1 cellular context compared by ENCODE assay signal in the genomic region with DNA sequence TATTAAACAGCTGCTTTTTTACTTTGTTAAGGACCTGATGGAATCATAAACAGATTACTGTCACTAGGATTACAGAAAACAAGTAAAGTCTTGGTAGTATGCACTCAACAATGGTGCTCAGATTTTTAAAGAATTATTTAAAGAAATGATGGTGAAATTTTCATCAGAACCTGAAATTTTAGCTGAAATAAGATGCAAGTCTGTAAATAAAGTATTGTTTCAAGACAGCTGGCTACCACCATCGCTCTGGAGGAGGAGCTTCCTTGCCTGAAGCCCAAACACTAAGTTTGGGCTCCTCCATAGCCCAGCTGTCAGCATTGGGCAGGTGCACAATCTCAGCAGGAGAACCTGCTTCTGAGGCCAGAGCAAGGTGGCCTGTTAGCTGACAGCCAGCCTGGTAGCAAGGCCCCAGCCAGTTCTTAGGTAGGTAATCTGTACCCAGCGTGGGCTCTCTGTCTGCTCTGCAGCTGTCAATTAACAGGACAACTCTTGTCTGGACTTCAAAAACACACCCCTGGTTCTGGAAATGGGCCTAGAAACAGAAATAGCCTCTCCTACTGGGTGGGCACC.
TF ChIP-seq lines count a peak whose summit lies in the region.

No MANE protein-coding gene starts in this region.

TF ChIP-seq in GM12878, 131 proteins besides CTCF, POLR2A, EP300 and RAD21:
- TF ChIP-seq, protein P1, sequence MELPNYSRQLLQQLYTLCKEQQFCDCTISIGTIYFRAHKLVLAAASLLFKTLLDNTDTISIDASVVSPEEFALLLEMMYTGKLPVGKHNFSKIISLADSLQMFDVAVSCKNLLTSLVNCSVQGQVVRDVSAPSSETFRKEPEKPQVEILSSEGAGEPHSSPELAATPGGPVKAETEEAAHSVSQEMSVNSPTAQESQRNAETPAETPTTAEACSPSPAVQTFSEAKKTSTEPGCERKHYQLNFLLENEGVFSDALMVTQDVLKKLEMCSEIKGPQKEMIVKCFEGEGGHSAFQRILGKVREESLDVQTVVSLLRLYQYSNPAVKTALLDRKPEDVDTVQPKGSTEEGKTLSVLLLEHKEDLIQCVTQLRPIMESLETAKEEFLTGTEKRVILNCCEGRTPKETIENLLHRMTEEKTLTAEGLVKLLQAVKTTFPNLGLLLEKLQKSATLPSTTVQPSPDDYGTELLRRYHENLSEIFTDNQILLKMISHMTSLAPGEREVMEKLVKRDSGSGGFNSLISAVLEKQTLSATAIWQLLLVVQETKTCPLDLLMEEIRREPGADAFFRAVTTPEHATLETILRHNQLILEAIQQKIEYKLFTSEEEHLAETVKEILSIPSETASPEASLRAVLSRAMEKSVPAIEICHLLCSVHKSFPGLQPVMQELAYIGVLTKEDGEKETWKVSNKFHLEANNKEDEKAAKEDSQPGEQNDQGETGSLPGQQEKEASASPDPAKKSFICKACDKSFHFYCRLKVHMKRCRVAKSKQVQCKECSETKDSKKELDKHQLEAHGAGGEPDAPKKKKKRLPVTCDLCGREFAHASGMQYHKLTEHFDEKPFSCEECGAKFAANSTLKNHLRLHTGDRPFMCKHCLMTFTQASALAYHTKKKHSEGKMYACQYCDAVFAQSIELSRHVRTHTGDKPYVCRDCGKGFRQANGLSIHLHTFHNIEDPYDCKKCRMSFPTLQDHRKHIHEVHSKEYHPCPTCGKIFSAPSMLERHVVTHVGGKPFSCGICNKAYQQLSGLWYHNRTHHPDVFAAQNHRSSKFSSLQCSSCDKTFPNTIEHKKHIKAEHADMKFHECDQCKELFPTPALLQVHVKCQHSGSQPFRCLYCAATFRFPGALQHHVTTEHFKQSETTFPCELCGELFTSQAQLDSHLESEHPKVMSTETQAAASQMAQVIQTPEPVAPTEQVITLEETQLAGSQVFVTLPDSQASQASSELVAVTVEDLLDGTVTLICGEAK (IDR thresholded peaks at IDR 0.05; ENCODE audit: borderline replicate concordance) = peak; percentile 64; the same call in 1 of the 2 replicates
- no peak for TF ChIP-seq SKIL (IDR thresholded peaks at IDR 0.05; ENCODE audit: low read depth, poor library complexity, severe bottlenecking)
